ENCODE assay signal across 7 cellular contexts in the genomic region with DNA sequence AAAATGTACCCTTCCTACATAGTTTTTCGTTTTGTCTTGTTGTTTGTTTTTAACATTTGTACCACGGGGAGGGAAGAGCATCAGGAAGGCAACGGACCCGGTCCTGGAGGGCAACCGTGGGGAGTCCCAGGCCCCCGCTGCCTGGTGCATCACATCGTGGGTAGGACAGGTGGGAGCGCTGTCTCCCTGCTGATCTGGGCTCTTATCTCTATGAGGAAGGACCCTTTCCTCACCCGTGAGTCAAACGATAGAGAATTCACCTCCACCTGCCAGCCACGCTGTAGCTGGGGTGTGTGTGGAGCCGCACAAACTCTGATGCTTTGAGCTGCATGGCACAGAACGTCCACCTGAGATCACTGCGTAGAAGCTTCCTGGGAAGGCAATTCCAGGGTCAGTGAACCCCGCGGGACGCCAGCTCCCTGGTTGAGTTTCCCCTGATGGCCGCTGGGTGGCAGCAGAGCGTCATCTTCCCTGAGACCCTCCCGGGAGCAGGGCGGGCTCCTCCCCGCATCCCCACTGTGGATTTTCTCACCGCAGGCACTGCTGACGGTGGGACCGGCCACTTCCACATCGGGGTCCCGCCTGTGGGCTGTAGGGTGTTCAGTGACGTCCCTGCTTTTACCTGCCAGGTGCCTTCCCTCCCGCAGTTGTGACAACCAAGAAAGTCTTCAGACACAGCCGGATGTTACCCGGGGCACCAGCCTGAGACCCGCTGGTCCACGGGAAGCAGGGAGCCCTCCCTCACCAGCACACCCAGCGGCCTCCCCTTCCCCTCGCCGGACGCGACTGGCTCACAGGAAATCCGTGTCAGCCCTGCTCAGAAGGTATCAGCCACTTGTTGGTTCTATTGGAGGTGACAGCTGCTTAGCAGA. TPM values are rescaled to one million over a fixed set of nuclear protein-coding genes. Genes with fewer than 3 reads are reported as not detected.
DNase-seq lines count a peak whose midpoint lies in the region; ATAC-seq and TF ChIP-seq lines count a peak whose summit lies in the region.

No MANE protein-coding gene starts in this region.

- H4K20me1 ChIP-seq in Karpas-422 (ENCODE audit: insufficient read depth, low read depth, low read length) = peaks cover 5% of the 10 kb centered on the region; the same call in 1 of the 2 replicates
- no peaks in the 10 kb centered on the region for H4K20me1 ChIP-seq in SU-DHL-6 (ENCODE audit: low read depth, low read length)

- peaks cover 31% of the 10 kb centered on the region for H3K27me3 Mint-ChIP-seq in activated naive CD8-positive, alpha-beta T cell treated with anti-CD3 and anti-CD28 coated beads, Interleukin-2, amount 50 U/mL, for 24 hours

- no peak overlapping the region; the same call in 1 of the 2 replicates for H2AFZ ChIP-seq in Karpas-422 (ENCODE audit: low read length)
- peak overlapping the region; percentile 59 for H2AFZ ChIP-seq in SU-DHL-6 (ENCODE audit: low read depth, low read length, severe bottlenecking)

- H3K9me3 ChIP-seq in Karpas-422 (ENCODE audit: low read length) = no peaks in the 10 kb centered on the region
- no peaks in the 10 kb centered on the region for H3K9me3 ChIP-seq in SU-DHL-6 (ENCODE audit: insufficient read depth, low read length)
- H3K9me3 ChIP-seq in right cardiac atrium (ENCODE audit: control insufficient read depth, low read length) = no peaks in the 10 kb centered on the region
- no peaks in the 10 kb centered on the region for H3K9me3 ChIP-seq in sigmoid colon

- 0 out of 2 replicates have a peak overlapping the region, but pooled peaks have one; percentile 2 for H3K9ac ChIP-seq in Karpas-422 (ENCODE audit: low read length)
- peak overlapping the region; percentile 18; the same call in 1 of the 2 replicates for H3K9ac ChIP-seq in SU-DHL-6 (ENCODE audit: low read length)

- H3K27ac Mint-ChIP-seq in activated naive CD8-positive, alpha-beta T cell treated with anti-CD3 and anti-CD28 coated beads, Interleukin-2, amount 50 U/mL, for 24 hours = no peak overlapping the region

- no peaks in the 10 kb centered on the region for H3K9me3 Mint-ChIP-seq in activated naive CD8-positive, alpha-beta T cell treated with anti-CD3 and anti-CD28 coated beads, Interleukin-2, amount 50 U/mL, for 24 hours

- H3K4me1 ChIP-seq in Karpas-422 (ENCODE audit: low read length) (peaks cover 4% of the 10 kb centered on the region), right cardiac atrium (ENCODE audit: control insufficient read depth, insufficient read depth, low read length) (no peaks in the 10 kb centered on the region), sigmoid colon (peaks cover 0 to 8% (median 7%) of the 10 kb centered on the region in 4 donors)

- WGBS in right cardiac atrium = 4% methylated on average over 39 of the region's 39 CpGs
- WGBS in sigmoid colon, 2 donors = 4 to 6% methylated on average over 39 of the region's 39 CpGs

- H3K4me1 Mint-ChIP-seq in activated naive CD8-positive, alpha-beta T cell treated with anti-CD3 and anti-CD28 coated beads, Interleukin-2, amount 50 U/mL, for 24 hours = peaks cover 4% of the 10 kb centered on the region

- TF ChIP-seq EP300 in sigmoid colon (IDR thresholded peaks at IDR 0.05) = no peak

- H3K4me2 ChIP-seq in Karpas-422 (ENCODE audit: low read depth, low read length, poor library complexity, severe bottlenecking) = peak overlapping the region; percentile 46
- peak overlapping the region; percentile 44 for H3K4me2 ChIP-seq in SU-DHL-6 (ENCODE audit: low read depth, low read length, poor library complexity, severe bottlenecking)

- H3K27ac ChIP-seq in Karpas-422 (ENCODE audit: low read length) (no peak overlapping the region), SU-DHL-6 (ENCODE audit: low read depth, low read length) (no peak overlapping the region), right cardiac atrium (ENCODE audit: low read length) (no peak overlapping the region), sigmoid colon (no peak overlapping the region)

- H3K36me3 Mint-ChIP-seq in activated naive CD8-positive, alpha-beta T cell treated with anti-CD3 and anti-CD28 coated beads, Interleukin-2, amount 50 U/mL, for 24 hours (ENCODE audit: low read depth) = no peaks in the 10 kb centered on the region

- H3K4me3 ChIP-seq in Karpas-422 (ENCODE audit: low read length) (peak overlapping the region; percentile 23; the same call in 1 of the 2 replicates), SU-DHL-6 (ENCODE audit: insufficient read depth, low read length, poor library complexity, severe bottlenecking) (no peak overlapping the region), right cardiac atrium (ENCODE audit: low read length) (no peak overlapping the region), sigmoid colon (peak overlapping the region in 1 of 4 donors; percentile 12)

- H3K9me2 ChIP-seq in Karpas-422 (replicated peaks; ENCODE audit: insufficient read depth, low read length) (no peaks in the 10 kb centered on the region), SU-DHL-6 (replicated peaks; ENCODE audit: insufficient read depth, low read length) (no peaks in the 10 kb centered on the region)

- H3K27me3 ChIP-seq in Karpas-422 (ENCODE audit: low read length) (no peaks in the 10 kb centered on the region), SU-DHL-6 (ENCODE audit: low read length) (no peaks in the 10 kb centered on the region), right cardiac atrium (ENCODE audit: control insufficient read depth, insufficient read depth) (no peaks in the 10 kb centered on the region), sigmoid colon (peaks cover 0 to 18% (median 10%) of the 10 kb centered on the region in 3 donors)

- intact Hi-C loops in right cardiac atrium (cut with DNase I) = loop anchor here in 2 of 4 donors (5.0 kb wide), 2 partner anchors 106 to 186 kb away; no protein-coding TSS in a partner anchor
- intact Hi-C loops in sigmoid colon (cut with DNase I) = no loop called here

- no peaks in the 10 kb centered on the region for H3F3A ChIP-seq in SU-DHL-6 (ENCODE audit: insufficient read depth)

- no peaks in the 10 kb centered on the region for H3K79me2 ChIP-seq in Karpas-422 (ENCODE audit: low read length)
- H3K79me2 ChIP-seq in SU-DHL-6 (ENCODE audit: insufficient read depth, low read length) = no peaks in the 10 kb centered on the region

- H3K36me3 ChIP-seq in Karpas-422 (ENCODE audit: insufficient read depth, low read length) (no peaks in the 10 kb centered on the region), SU-DHL-6 (ENCODE audit: low read length) (no peaks in the 10 kb centered on the region), sigmoid colon (no peaks in the 10 kb centered on the region)

- peak; percentile 95 for TF ChIP-seq CTCF in GM12872 (IDR thresholded peaks at IDR 0.05; ENCODE audit: insufficient read depth, low read depth, low read length)
- TF ChIP-seq CTCF in SU-DHL-6 (IDR thresholded peaks at IDR 0.05; ENCODE audit: insufficient read depth, low read length, poor library complexity, severe bottlenecking) = peak; percentile 87
- peak; percentile 35 to 87 (median 68) for TF ChIP-seq CTCF in sigmoid colon (IDR thresholded peaks at IDR 0.05)

- ATAC-seq in activated naive CD8-positive, alpha-beta T cell treated with anti-CD3 and anti-CD28 coated beads, Interleukin-2, amount 50 U/mL, for 24 hours = peak; percentile 68
- ATAC-seq in right cardiac atrium = peak; percentile 71 to 88
- ATAC-seq in GM19463 (IDR thresholded peaks at IDR 0.05; ENCODE audit: unreplicated experiment) = no peak

- DNase-seq in Karpas-422 (peak; percentile 83), right cardiac atrium (peak; percentile 69 to 84 (median 82)), sigmoid colon (peak; percentile 73)
- DNase-seq in activated naive CD8-positive, alpha-beta T cell treated with anti-CD3 and anti-CD28 coated beads, Interleukin-2, amount 50 U/mL, for 24 hours = peak; percentile 69

- TF ChIP-seq POLR2A in sigmoid colon (IDR thresholded peaks at IDR 0.05) = no peak

- H3K4me3 Mint-ChIP-seq in activated naive CD8-positive, alpha-beta T cell treated with anti-CD3 and anti-CD28 coated beads, Interleukin-2, amount 50 U/mL, for 24 hours = peak overlapping the region; percentile 29

RNA-seq across cellular contexts. Expression of gene ZNF787, which starts 54.7 kb away (rescaled TPM):
- total RNA-seq in Karpas-422 (2014; rRNA removed; shearing (Covaris generic); ENCODE audit: low replicate concordance) = 26.2 and 103 TPM in 2 replicates
- total RNA-seq in right cardiac atrium (10 to 100 TPM; 22.0 to 29.2 (median 26.2) TPM), sigmoid colon (10 to 100 TPM; 11.0 to 14.1 (median 12.1) TPM)
- polyA plus RNA-seq in right cardiac atrium (25.4 TPM), sigmoid colon (10 to 100 TPM; 25.2 to 38.3 (median 26.1) TPM)
